In the genomic region with DNA sequence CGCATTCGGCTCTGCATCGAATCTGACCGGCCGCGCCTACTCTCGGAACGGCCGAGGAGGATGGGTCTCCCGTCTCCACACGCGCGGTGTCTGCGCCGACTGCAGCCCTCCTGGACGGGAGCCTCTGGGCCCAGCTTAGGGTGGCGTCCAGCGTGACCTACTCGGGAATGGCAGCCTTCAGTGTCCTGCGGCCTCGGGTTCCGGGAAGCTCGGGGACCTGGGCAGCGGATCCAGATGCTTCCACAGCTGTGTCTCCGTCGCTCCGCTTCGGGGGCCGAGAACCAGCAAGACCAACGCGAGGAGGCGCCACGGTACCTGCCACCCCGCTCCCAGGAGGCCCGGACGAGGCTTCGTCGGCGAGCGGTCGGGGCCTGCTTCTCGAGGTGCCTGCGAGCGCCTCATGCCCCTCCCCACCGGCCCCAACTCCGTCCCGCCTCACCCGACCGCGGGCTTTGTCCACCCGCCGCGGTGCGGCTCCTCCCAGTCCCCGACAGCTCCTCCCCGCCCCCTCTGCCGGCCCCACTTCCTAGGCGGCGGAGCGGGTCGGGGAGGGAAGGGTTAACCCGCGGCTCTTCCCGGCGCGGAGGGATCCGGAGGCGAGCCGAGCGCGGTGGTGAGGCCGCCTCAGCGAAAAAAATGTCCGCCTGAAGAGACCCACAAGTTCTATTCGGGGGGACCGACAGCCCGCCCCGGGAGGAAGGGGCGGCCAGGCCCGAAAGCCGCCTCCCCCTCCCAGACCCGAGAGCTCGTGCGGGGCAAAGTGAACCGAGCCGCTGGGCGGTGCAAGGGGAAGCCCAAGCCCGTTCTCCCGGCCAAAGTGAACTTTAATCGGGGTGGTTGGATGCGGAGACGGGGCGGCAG, we compare ENCODE assay signal across 1 cellular context.
TF ChIP-seq lines count a peak whose summit lies in the region.

A gene (plus strand): TSS at position 599 of the 861 bp plus-strand sequence. CDS start 1,270 bp downstream, outside the sequence.

TF ChIP-seq in HepG2, 621 proteins besides CTCF, POLR2A, EP300 and RAD21 (continued from another document):
- TF ChIP-seq, protein P1, sequence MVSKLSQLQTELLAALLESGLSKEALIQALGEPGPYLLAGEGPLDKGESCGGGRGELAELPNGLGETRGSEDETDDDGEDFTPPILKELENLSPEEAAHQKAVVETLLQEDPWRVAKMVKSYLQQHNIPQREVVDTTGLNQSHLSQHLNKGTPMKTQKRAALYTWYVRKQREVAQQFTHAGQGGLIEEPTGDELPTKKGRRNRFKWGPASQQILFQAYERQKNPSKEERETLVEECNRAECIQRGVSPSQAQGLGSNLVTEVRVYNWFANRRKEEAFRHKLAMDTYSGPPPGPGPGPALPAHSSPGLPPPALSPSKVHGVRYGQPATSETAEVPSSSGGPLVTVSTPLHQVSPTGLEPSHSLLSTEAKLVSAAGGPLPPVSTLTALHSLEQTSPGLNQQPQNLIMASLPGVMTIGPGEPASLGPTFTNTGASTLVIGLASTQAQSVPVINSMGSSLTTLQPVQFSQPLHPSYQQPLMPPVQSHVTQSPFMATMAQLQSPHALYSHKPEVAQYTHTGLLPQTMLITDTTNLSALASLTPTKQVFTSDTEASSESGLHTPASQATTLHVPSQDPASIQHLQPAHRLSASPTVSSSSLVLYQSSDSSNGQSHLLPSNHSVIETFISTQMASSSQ (IDR thresholded peaks at IDR 0.05; ENCODE audit: low read depth): no peak
- TF ChIP-seq, protein P1 (CRISPR knock-in tag; IDR thresholded peaks at IDR 0.05; ENCODE audit: borderline replicate concordance): no peak
- TF ChIP-seq CBFB (CRISPR knock-in tag; IDR thresholded peaks at IDR 0.05): peak; percentile 91
- peak; percentile 90 for TF ChIP-seq KDM4B (CRISPR knock-in tag; IDR thresholded peaks at IDR 0.05)
- TF ChIP-seq, protein P2, sequence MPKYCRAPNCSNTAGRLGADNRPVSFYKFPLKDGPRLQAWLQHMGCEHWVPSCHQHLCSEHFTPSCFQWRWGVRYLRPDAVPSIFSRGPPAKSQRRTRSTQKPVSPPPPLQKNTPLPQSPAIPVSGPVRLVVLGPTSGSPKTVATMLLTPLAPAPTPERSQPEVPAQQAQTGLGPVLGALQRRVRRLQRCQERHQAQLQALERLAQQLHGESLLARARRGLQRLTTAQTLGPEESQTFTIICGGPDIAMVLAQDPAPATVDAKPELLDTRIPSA (CRISPR knock-in tag; IDR thresholded peaks at IDR 0.05; ENCODE audit: borderline replicate concordance): no peak
- no peak for TF ChIP-seq ZFP36L2 (CRISPR knock-in tag; IDR thresholded peaks at IDR 0.05)
- TF ChIP-seq MYC (CRISPR knock-in tag; IDR thresholded peaks at IDR 0.05; ENCODE audit: borderline replicate concordance): peak; percentile 73; the same call in 1 of the 2 replicates
- TF ChIP-seq RBM39 (IDR thresholded peaks at IDR 0.05; ENCODE audit: low read depth, low read length, poor library complexity, severe bottlenecking): peak; percentile 63
- TF ChIP-seq, protein P3, sequence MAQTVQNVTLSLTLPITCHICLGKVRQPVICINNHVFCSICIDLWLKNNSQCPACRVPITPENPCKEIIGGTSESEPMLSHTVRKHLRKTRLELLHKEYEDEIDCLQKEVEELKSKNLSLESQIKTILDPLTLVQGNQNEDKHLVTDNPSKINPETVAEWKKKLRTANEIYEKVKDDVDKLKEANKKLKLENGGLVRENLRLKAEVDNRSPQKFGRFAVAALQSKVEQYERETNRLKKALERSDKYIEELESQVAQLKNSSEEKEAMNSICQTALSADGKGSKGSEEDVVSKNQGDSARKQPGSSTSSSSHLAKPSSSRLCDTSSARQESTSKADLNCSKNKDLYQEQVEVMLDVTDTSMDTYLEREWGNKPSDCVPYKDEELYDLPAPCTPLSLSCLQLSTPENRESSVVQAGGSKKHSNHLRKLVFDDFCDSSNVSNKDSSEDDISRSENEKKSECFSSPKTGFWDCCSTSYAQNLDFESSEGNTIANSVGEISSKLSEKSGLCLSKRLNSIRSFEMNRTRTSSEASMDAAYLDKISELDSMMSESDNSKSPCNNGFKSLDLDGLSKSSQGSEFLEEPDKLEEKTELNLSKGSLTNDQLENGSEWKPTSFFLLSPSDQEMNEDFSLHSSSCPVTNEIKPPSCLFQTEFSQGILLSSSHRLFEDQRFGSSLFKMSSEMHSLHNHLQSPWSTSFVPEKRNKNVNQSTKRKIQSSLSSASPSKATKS (CRISPR knock-in tag; IDR thresholded peaks at IDR 0.05): no peak
- TF ChIP-seq, protein P4, sequence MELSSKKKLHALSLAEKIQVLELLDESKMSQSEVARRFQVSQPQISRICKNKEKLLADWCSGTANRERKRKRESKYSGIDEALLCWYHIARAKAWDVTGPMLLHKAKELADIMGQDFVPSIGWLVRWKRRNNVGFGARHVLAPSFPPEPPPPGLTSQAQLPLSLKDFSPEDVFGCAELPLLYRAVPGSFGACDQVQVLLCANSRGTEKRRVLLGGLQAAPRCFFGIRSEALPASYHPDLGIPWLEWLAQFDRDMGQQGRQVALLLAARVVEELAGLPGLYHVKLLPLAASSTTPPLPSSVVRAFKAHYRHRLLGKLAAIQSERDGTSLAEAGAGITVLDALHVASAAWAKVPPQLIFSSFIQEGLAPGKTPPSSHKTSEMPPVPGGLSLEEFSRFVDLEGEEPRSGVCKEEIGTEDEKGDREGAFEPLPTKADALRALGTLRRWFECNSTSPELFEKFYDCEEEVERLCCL (CRISPR knock-in tag; IDR thresholded peaks at IDR 0.05; ENCODE audit: borderline replicate concordance): no peak
- peak; percentile 54 for TF ChIP-seq RBM22 (optimal IDR thresholded peaks at IDR 0.05; ENCODE audit: low read length)
- peak; percentile 100 for TF ChIP-seq ZNF652 (CRISPR knock-in tag; IDR thresholded peaks at IDR 0.05; ENCODE audit: borderline replicate concordance, low read depth)
- TF ChIP-seq, protein P5, sequence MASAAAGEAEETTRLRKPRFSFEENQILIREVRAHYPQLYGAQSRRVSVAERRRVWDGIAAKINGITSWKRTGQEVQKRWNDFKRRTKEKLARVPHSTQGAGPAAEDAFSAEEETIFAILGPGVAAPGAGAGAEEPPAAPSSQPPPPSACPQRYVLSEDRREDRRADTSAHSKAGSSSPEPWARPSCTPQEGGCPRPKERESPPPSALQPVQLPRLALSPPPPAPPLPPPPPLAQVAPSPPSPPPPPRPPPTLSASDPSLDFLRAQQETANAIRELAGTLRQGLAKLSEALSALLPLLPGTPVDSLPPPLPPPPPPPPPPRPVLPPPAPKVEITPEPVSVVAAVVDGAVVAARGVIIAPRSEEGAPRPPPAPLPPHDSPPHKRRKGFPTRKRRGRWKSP (CRISPR knock-in tag; IDR thresholded peaks at IDR 0.05): 0 out of 2 replicates have a peak, but pooled peaks have one; percentile 72
- peak; percentile 73; the same call in 1 of the 2 replicates for TF ChIP-seq RFXANK (CRISPR knock-in tag; IDR thresholded peaks at IDR 0.05)
- TF ChIP-seq KDM5B (CRISPR knock-in tag; IDR thresholded peaks at IDR 0.05; ENCODE audit: borderline replicate concordance): peak; percentile 80; the same call in 1 of the 2 replicates
- TF ChIP-seq SP1 (IDR thresholded peaks at IDR 0.05): no peak
- TF ChIP-seq SP1 (CRISPR knock-in tag; IDR thresholded peaks at IDR 0.05): peak; percentile 83
- TF ChIP-seq ZNF557 (CRISPR knock-in tag; IDR thresholded peaks at IDR 0.05): peak; percentile 4; the same call in 1 of the 2 replicates
- peak; percentile 44 for TF ChIP-seq RFX3 (CRISPR knock-in tag; IDR thresholded peaks at IDR 0.05)
- TF ChIP-seq ZNF577 (CRISPR knock-in tag; IDR thresholded peaks at IDR 0.05; ENCODE audit: borderline replicate concordance, low read depth): no peak
- no peak for TF ChIP-seq ZNF672 (CRISPR knock-in tag; IDR thresholded peaks at IDR 0.05)
- TF ChIP-seq, protein P6, sequence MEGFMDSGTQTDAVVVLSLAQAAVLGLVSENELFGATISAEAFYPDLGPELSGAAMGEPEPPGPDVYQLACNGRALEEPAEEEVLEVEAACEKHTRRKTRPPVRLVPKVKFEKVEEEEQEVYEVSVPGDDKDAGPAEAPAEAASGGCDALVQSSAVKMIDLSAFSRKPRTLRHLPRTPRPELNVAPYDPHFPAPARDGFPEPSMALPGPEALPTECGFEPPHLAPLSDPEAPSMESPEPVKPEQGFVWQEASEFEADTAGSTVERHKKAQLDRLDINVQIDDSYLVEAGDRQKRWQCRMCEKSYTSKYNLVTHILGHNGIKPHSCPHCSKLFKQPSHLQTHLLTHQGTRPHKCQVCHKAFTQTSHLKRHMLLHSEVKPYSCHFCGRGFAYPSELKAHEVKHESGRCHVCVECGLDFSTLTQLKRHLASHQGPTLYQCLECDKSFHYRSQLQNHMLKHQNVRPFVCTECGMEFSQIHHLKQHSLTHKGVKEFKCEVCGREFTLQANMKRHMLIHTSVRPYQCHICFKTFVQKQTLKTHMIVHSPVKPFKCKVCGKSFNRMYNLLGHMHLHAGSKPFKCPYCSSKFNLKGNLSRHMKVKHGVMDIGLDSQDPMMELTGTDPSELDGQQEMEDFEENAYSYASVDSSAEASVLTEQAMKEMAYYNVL (CRISPR knock-in tag; IDR thresholded peaks at IDR 0.05; ENCODE audit: borderline replicate concordance): peak; percentile 45; the same call in 1 of the 2 replicates
- peak; percentile 95; the same call in 1 of the 2 replicates for TF ChIP-seq ZNF670 (CRISPR knock-in tag; IDR thresholded peaks at IDR 0.05; ENCODE audit: borderline replicate concordance)
- TF ChIP-seq, protein P7, sequence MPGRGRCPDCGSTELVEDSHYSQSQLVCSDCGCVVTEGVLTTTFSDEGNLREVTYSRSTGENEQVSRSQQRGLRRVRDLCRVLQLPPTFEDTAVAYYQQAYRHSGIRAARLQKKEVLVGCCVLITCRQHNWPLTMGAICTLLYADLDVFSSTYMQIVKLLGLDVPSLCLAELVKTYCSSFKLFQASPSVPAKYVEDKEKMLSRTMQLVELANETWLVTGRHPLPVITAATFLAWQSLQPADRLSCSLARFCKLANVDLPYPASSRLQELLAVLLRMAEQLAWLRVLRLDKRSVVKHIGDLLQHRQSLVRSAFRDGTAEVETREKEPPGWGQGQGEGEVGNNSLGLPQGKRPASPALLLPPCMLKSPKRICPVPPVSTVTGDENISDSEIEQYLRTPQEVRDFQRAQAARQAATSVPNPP (CRISPR knock-in tag; IDR thresholded peaks at IDR 0.05): 0 out of 2 replicates have a peak, but pooled peaks have one; percentile 30
- TF ChIP-seq MEIS2 (CRISPR knock-in tag; IDR thresholded peaks at IDR 0.05): peak; percentile 40; the same call in 1 of the 2 replicates
- TF ChIP-seq, protein P8, sequence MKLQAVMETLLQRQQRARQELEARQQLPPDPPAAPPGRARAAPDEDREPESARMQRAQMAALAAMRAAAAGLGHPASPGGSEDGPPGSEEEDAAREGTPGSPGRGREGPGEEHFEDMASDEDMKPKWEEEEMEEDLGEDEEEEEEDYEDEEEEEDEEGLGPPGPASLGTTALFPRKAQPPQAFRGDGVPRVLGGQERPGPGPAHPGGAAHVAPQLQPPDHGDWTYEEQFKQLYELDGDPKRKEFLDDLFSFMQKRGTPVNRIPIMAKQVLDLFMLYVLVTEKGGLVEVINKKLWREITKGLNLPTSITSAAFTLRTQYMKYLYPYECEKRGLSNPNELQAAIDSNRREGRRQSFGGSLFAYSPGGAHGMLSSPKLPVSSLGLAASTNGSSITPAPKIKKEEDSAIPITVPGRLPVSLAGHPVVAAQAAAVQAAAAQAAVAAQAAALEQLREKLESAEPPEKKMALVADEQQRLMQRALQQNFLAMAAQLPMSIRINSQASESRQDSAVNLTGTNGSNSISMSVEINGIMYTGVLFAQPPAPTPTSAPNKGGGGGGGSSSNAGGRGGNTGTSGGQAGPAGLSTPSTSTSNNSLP (IDR thresholded peaks at IDR 0.05; ENCODE audit: low read depth, low read length): peak; percentile 12; the same call in 1 of the 2 replicates
- peak; percentile 88; the same call in 1 of the 2 replicates for TF ChIP-seq KLF9 (CRISPR knock-in tag; IDR thresholded peaks at IDR 0.05; ENCODE audit: low read depth)
- TF ChIP-seq ZIK1 (CRISPR knock-in tag; IDR thresholded peaks at IDR 0.05; ENCODE audit: borderline replicate concordance, low read depth): peak; percentile 93; the same call in 1 of the 2 replicates
- TF ChIP-seq ZNF552 (CRISPR knock-in tag; IDR thresholded peaks at IDR 0.05; ENCODE audit: borderline replicate concordance): 0 out of 2 replicates have a peak, but pooled peaks have one; percentile 34
- TF ChIP-seq ZNF451 (CRISPR knock-in tag; IDR thresholded peaks at IDR 0.05): no peak; the same call in 1 of the 2 replicates
- TF ChIP-seq GTF2F1 (IDR thresholded peaks at IDR 0.05; ENCODE audit: low read length): no peak; the same call in 1 of the 2 replicates
- no peak for TF ChIP-seq MATR3 (CRISPR knock-in tag; IDR thresholded peaks at IDR 0.05)
- TF ChIP-seq RFX5 (IDR thresholded peaks at IDR 0.05; ENCODE audit: low read depth, low read length): no peak
- TF ChIP-seq ZNF543 (CRISPR knock-in tag; IDR thresholded peaks at IDR 0.05): peak; percentile 37; the same call in 1 of the 2 replicates
- no peak for TF ChIP-seq SIN3B (IDR thresholded peaks at IDR 0.05; ENCODE audit: low read length)
- peak; percentile 84; the same call in 1 of the 2 replicates for TF ChIP-seq GLI4 (CRISPR knock-in tag; IDR thresholded peaks at IDR 0.05; ENCODE audit: borderline replicate concordance)
- no peak; the same call in 1 of the 2 replicates for TF ChIP-seq ZNF782 (CRISPR knock-in tag; IDR thresholded peaks at IDR 0.05; ENCODE audit: borderline replicate concordance)
- peak; percentile 76 for TF ChIP-seq RCOR2 (CRISPR knock-in tag; IDR thresholded peaks at IDR 0.05)
- TF ChIP-seq ZFP37 (CRISPR knock-in tag; IDR thresholded peaks at IDR 0.05; ENCODE audit: borderline replicate concordance): no peak
